In the genomic region with DNA sequence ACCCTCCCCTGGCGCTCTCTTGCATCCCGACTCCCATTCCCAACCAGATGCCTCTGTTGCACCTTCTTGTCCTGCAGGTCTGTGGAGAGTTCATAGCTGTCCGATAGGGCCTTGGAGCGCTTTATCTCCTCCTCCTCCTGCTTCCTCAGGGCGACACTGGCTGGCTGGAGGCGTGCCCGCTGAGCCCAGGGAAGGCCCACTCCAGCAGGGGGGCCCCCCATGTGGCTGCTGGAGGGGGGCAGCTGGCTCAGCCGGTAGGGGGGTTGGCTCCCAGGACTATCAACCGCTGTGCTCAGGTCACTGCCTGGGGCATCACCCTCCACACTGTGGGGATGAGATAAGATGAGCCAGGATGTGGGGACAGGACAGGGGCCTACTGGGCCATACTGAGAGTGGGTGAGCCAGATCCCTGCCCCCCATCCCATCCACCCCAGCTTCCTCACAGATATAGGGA, we compare ENCODE assay signal across 1 cellular context.
TF ChIP-seq lines count a peak whose summit lies in the region.

No MANE protein-coding gene starts in this region.

TF ChIP-seq in K562, 482 proteins besides CTCF, POLR2A, EP300 and RAD21 (continued from another document and continues in another):
- TF ChIP-seq, protein P1, sequence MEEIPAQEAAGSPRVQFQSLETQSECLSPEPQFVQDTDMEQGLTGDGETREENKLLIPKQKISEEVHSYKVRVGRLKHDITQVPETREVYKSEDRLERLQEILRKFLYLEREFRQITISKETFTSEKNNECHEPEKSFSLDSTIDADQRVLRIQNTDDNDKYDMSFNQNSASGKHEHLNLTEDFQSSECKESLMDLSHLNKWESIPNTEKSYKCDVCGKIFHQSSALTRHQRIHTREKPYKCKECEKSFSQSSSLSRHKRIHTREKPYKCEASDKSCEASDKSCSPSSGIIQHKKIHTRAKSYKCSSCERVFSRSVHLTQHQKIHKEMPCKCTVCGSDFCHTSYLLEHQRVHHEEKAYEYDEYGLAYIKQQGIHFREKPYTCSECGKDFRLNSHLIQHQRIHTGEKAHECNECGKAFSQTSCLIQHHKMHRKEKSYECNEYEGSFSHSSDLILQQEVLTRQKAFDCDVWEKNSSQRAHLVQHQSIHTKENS (CRISPR knock-in tag; IDR thresholded peaks at IDR 0.05): no peak
- peak; percentile 87 for TF ChIP-seq ZNF589 (CRISPR knock-in tag; IDR thresholded peaks at IDR 0.05; ENCODE audit: low read depth)
- TF ChIP-seq NR2F6 (CRISPR knock-in tag; IDR thresholded peaks at IDR 0.05): no peak
- TF ChIP-seq ZNF263 (CRISPR knock-in tag; IDR thresholded peaks at IDR 0.05; ENCODE audit: borderline replicate concordance): peak; percentile 60; the same call in 1 of the 2 replicates
- no peak for TF ChIP-seq ZNF253 (CRISPR knock-in tag; conservative IDR thresholded peaks at IDR 0.05)
- TF ChIP-seq GABPB1 (CRISPR knock-in tag; IDR thresholded peaks at IDR 0.05): peak; percentile 64; the same call in 1 of the 2 replicates
- TF ChIP-seq ZNF324 (CRISPR knock-in tag; IDR thresholded peaks at IDR 0.05): no peak
- TF ChIP-seq TOE1 (IDR thresholded peaks at IDR 0.05; ENCODE audit: borderline replicate concordance): no peak; the same call in 1 of the 2 replicates
- no peak for TF ChIP-seq TOE1 (CRISPR knock-in tag; IDR thresholded peaks at IDR 0.05; ENCODE audit: borderline replicate concordance, low read depth)
- TF ChIP-seq XRCC3 (IDR thresholded peaks at IDR 0.05): no peak
- TF ChIP-seq HDAC3 (IDR thresholded peaks at IDR 0.05; ENCODE audit: borderline replicate concordance, partially characterized antibody): peak; percentile 66
- TF ChIP-seq GTF2A2 (tag; IDR thresholded peaks at IDR 0.05): no peak
- TF ChIP-seq ELF4 (CRISPR knock-in tag; IDR thresholded peaks at IDR 0.05): no peak
- TF ChIP-seq NFXL1 (CRISPR knock-in tag; IDR thresholded peaks at IDR 0.05): no peak
- peak; percentile 93 for TF ChIP-seq KLF16 (IDR thresholded peaks at IDR 0.05)
- TF ChIP-seq HNRNPH1 (optimal IDR thresholded peaks at IDR 0.05; ENCODE audit: low read depth, low read length): no peak
- no peak for TF ChIP-seq ZBTB43 (CRISPR knock-in tag; IDR thresholded peaks at IDR 0.05)
- peak; percentile 67 for TF ChIP-seq ZFX (CRISPR knock-in tag; IDR thresholded peaks at IDR 0.05)
- peak; percentile 95 for TF ChIP-seq TCF3 (CRISPR knock-in tag; IDR thresholded peaks at IDR 0.05)
- TF ChIP-seq, protein P2, sequence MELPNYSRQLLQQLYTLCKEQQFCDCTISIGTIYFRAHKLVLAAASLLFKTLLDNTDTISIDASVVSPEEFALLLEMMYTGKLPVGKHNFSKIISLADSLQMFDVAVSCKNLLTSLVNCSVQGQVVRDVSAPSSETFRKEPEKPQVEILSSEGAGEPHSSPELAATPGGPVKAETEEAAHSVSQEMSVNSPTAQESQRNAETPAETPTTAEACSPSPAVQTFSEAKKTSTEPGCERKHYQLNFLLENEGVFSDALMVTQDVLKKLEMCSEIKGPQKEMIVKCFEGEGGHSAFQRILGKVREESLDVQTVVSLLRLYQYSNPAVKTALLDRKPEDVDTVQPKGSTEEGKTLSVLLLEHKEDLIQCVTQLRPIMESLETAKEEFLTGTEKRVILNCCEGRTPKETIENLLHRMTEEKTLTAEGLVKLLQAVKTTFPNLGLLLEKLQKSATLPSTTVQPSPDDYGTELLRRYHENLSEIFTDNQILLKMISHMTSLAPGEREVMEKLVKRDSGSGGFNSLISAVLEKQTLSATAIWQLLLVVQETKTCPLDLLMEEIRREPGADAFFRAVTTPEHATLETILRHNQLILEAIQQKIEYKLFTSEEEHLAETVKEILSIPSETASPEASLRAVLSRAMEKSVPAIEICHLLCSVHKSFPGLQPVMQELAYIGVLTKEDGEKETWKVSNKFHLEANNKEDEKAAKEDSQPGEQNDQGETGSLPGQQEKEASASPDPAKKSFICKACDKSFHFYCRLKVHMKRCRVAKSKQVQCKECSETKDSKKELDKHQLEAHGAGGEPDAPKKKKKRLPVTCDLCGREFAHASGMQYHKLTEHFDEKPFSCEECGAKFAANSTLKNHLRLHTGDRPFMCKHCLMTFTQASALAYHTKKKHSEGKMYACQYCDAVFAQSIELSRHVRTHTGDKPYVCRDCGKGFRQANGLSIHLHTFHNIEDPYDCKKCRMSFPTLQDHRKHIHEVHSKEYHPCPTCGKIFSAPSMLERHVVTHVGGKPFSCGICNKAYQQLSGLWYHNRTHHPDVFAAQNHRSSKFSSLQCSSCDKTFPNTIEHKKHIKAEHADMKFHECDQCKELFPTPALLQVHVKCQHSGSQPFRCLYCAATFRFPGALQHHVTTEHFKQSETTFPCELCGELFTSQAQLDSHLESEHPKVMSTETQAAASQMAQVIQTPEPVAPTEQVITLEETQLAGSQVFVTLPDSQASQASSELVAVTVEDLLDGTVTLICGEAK (IDR thresholded peaks at IDR 0.05): no peak
- TF ChIP-seq, protein P2 (CRISPR knock-in tag; IDR thresholded peaks at IDR 0.05): no peak
- peak; percentile 29; the same call in 1 of the 2 replicates for TF ChIP-seq SOX6 (IDR thresholded peaks at IDR 0.05)
- TF ChIP-seq MEF2A (IDR thresholded peaks at IDR 0.05; ENCODE audit: control insufficient read depth, low read depth, low read length): no peak
- TF ChIP-seq RUNX1 (IDR thresholded peaks at IDR 0.05; ENCODE audit: low read depth): no peak
- TF ChIP-seq SUPT5H (IDR thresholded peaks at IDR 0.05): 0 out of 2 replicates have a peak, but pooled peaks have one; percentile 49
- TF ChIP-seq TRIM28 (IDR thresholded peaks at IDR 0.05): no peak
- peak; percentile 62; the same call in 1 of the 2 replicates for TF ChIP-seq SMARCE1 (IDR thresholded peaks at IDR 0.05)
- TF ChIP-seq, protein P3, sequence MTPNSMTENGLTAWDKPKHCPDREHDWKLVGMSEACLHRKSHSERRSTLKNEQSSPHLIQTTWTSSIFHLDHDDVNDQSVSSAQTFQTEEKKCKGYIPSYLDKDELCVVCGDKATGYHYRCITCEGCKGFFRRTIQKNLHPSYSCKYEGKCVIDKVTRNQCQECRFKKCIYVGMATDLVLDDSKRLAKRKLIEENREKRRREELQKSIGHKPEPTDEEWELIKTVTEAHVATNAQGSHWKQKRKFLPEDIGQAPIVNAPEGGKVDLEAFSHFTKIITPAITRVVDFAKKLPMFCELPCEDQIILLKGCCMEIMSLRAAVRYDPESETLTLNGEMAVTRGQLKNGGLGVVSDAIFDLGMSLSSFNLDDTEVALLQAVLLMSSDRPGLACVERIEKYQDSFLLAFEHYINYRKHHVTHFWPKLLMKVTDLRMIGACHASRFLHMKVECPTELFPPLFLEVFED (CRISPR knock-in tag; conservative IDR thresholded peaks at IDR 0.05): no peak
- TF ChIP-seq MAFG (tag; conservative IDR thresholded peaks at IDR 0.05): no peak
- TF ChIP-seq, protein P4, sequence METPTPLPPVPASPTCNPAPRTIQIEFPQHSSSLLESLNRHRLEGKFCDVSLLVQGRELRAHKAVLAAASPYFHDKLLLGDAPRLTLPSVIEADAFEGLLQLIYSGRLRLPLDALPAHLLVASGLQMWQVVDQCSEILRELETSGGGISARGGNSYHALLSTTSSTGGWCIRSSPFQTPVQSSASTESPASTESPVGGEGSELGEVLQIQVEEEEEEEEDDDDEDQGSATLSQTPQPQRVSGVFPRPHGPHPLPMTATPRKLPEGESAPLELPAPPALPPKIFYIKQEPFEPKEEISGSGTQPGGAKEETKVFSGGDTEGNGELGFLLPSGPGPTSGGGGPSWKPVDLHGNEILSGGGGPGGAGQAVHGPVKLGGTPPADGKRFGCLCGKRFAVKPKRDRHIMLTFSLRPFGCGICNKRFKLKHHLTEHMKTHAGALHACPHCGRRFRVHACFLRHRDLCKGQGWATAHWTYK (CRISPR knock-in tag; IDR thresholded peaks at IDR 0.05): peak; percentile 47; the same call in 1 of the 2 replicates
- peak; percentile 67 for TF ChIP-seq TAF9B (IDR thresholded peaks at IDR 0.05; ENCODE audit: partially characterized antibody)
- TF ChIP-seq ZBTB12 (CRISPR knock-in tag; IDR thresholded peaks at IDR 0.05): no peak
- TF ChIP-seq PHF21A (IDR thresholded peaks at IDR 0.05; ENCODE audit: borderline replicate concordance, low read depth): peak; percentile 69; the same call in 1 of the 2 replicates
- TF ChIP-seq CBFA2T2 (conservative IDR thresholded peaks at IDR 0.05): peak; percentile 95
- peak; percentile 18; the same call in 1 of the 2 replicates for TF ChIP-seq NFE2 (IDR thresholded peaks at IDR 0.05; ENCODE audit: low read depth)
- TF ChIP-seq MAZ (CRISPR knock-in tag; conservative IDR thresholded peaks at IDR 0.05 in 1 of 2, IDR thresholded peaks at IDR 0.05 in 1 of 2): peak; percentile 45 to 88; a peak in 2 of 4 replicates
- no peak for TF ChIP-seq ZNF398 (CRISPR knock-in tag; IDR thresholded peaks at IDR 0.05)
- no peak for TF ChIP-seq PTRF (tag; IDR thresholded peaks at IDR 0.05)
- no peak for TF ChIP-seq CEBPG (CRISPR knock-in tag; IDR thresholded peaks at IDR 0.05)
- no peak for TF ChIP-seq CEBPG (tag; conservative IDR thresholded peaks at IDR 0.05 in 1 of 2, IDR thresholded peaks at IDR 0.05 in 1 of 2)
- peak; percentile 96 for TF ChIP-seq TFAP4 (CRISPR knock-in tag; IDR thresholded peaks at IDR 0.05; ENCODE audit: borderline replicate concordance)
- no peak for TF ChIP-seq POLR2B (IDR thresholded peaks at IDR 0.05; ENCODE audit: low read depth, partially characterized antibody)
- peak; percentile 52; the same call in 1 of the 2 replicates for TF ChIP-seq FOXM1 (IDR thresholded peaks at IDR 0.05; ENCODE audit: low read depth)
- no peak for TF ChIP-seq FOXM1 (CRISPR knock-in tag; IDR thresholded peaks at IDR 0.05; ENCODE audit: low read depth)
